ENCODE assay signal across 1 cellular context in the genomic region with DNA sequence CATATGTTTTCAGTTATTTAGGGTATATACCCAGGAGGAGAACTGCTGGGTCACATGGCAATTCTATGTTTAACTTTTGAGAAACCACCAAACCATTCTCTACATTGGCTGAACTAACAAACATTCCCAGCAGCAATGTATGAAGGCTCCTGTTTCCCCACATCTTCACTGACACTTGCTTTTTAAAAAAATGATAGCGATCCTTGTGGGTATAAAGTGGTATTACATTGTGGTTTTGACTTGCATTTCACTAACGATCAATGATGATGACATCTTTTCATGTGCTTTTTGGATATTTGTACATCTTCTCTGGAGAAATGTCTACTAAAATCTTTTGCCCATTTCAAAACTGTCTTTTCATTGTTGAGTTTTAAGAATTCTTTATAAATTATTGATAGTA.
A peak's percentile ranks its signal among the peaks of the same experiment; 100 is the strongest.
TF ChIP-seq lines count a peak whose summit lies in the region.

No MANE protein-coding gene starts in this region.

TF ChIP-seq in GM12878, 131 proteins besides CTCF, POLR2A, EP300 and RAD21:
- no peak for TF ChIP-seq ZNF24 (IDR thresholded peaks at IDR 0.05)
- TF ChIP-seq SUPT20H (IDR thresholded peaks at IDR 0.05; ENCODE audit: borderline replicate concordance, control insufficient read depth, low read depth, low read length), result no peak
- no peak for TF ChIP-seq RBBP5 (conservative IDR thresholded peaks at IDR 0.05)
- TF ChIP-seq RUNX3 (IDR thresholded peaks at IDR 0.05; ENCODE audit: low read length), result peak; percentile 51
- TF ChIP-seq, protein P1, sequence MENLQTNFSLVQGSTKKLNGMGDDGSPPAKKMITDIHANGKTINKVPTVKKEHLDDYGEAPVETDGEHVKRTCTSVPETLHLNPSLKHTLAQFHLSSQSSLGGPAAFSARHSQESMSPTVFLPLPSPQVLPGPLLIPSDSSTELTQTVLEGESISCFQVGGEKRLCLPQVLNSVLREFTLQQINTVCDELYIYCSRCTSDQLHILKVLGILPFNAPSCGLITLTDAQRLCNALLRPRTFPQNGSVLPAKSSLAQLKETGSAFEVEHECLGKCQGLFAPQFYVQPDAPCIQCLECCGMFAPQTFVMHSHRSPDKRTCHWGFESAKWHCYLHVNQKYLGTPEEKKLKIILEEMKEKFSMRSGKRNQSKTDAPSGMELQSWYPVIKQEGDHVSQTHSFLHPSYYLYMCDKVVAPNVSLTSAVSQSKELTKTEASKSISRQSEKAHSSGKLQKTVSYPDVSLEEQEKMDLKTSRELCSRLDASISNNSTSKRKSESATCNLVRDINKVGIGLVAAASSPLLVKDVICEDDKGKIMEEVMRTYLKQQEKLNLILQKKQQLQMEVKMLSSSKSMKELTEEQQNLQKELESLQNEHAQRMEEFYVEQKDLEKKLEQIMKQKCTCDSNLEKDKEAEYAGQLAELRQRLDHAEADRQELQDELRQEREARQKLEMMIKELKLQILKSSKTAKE (IDR thresholded peaks at IDR 0.05; ENCODE audit: low read depth, poor library complexity, severe bottlenecking), result no peak
- TF ChIP-seq TARDBP (IDR thresholded peaks at IDR 0.05; ENCODE audit: borderline replicate concordance), result no peak
- no peak for TF ChIP-seq NFYA (IDR thresholded peaks at IDR 0.05; ENCODE audit: borderline replicate concordance, low read depth, low read length)
- no peak for TF ChIP-seq SMARCA5 (IDR thresholded peaks at IDR 0.05)
